Comparison of ENCODE assay signal across 19 cellular contexts in the genomic region with DNA sequence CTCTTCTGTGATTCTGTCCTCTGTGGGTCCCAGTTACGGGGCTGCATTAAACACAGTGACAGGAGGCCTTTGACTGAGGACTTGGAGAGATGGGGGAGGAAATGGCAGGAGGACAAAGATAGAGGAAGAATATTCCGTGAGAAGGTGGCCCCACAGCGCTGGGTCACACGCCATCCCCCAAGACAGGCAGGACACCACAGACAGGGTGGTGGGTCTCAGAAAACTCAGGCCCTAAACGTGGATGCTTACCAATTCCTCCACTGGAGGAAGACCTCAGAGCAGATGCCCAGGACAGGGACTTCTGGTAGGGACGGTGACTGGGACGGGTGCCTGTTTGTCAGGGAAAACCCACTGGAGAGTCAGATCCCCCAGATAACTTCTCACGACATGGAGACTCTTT. TPM values are rescaled to one million over a fixed set of nuclear protein-coding genes. Genes with fewer than 3 reads are reported as not detected.
DNase-seq lines count a peak whose midpoint lies in the region; ATAC-seq, FAIRE-seq and TF ChIP-seq lines count a peak whose summit lies in the region.
"Had no signal": no experiment of that assay in that cellular context is flagged by ENCODE, and none has a peak within 500 bp of the region (broad histone marks: within the 10 kb centered on the region; RNA-seq: fewer than 3 reads in every experiment).

No MANE protein-coding gene starts in this region.

- no peaks in the 10 kb centered on the region for H3K27me3 Mint-ChIP-seq in memory B cell
- H3K27me3 Mint-ChIP-seq in stimulated activated naive B cell treated with anti-CD40 and anti-IgM and Interleukin-4, amounts not matched to agents 10 μg/mL and 1 μg/mL and 100 μg/mL, for 72 hours: no peaks in the 10 kb centered on the region

- DNase-seq in left ventricle myocardium superior: peak; percentile 9
- DNase-seq in Right ventricle myocardium inferior (ENCODE audit: missing footprints): no peak
- DNase-seq in OCI-LY7 (ENCODE audit: low spot score): no peak
- no peak for DNase-seq in memory B cell (ENCODE audit: low spot score in 2 of 2)
- DNase-seq in stimulated activated naive B cell treated with anti-CD40 and anti-IgM and Interleukin-4, amounts not matched to agents 10 μg/mL and 1 μg/mL and 100 μg/mL, for 72 hours: no peak
- DNase-seq in caudate nucleus (lab: John Stamatoyannopoulos, UW): no peak
- no peak for DNase-seq in NCI-H446 treated with DMSO at 0.1 percent for 48 hours (lab: John Stamatoyannopoulos, UW)
- DNase-seq in urothelium cell line (ENCODE audit: low spot score): no peak
- DNase-seq: 8988T; AML-193; CD4-positive, alpha-beta memory T cell; DND-41; GF-D8; GM23248 had no signal

- FAIRE-seq in urothelium cell line (lab: Jason Lieb, UNC): no peak
- FAIRE-seq: H54 had no signal

- H3K27ac ChIP-seq in OCI-LY7 (ENCODE audit: low read depth, low read length, poor library complexity, severe bottlenecking) (no peak overlapping the region), caudate nucleus (ENCODE audit: low read depth, low read length) (no peak overlapping the region)
- H3K27ac ChIP-seq: C4-2B, GM23248 had no signal

- no peaks in the 10 kb centered on the region for H3K9me2 ChIP-seq in OCI-LY7 (ENCODE audit: insufficient read depth, low read length)

- intact Hi-C loops in left ventricle myocardium superior (cut with micrococcal nuclease): no loop called here
- intact Hi-C loops in Right ventricle myocardium inferior (cut with DNase I): no loop called here
- intact Hi-C loops in OCI-LY7 (cut with micrococcal nuclease; ENCODE audit: unreplicated experiment): no loop called here

- H3K27ac Mint-ChIP-seq in memory B cell: peak overlapping the region; percentile 40
- H3K27ac Mint-ChIP-seq in stimulated activated naive B cell treated with anti-CD40 and anti-IgM and Interleukin-4, amounts not matched to agents 10 μg/mL and 1 μg/mL and 100 μg/mL, for 72 hours: peak overlapping the region; percentile 82
- H3K27ac Mint-ChIP-seq: CD4-positive, alpha-beta memory T cell had no signal

- no peaks in the 10 kb centered on the region for H3K9me3 ChIP-seq in OCI-LY7 (ENCODE audit: low read length)

- no peaks in the 10 kb centered on the region for H3K9me3 Mint-ChIP-seq in memory B cell
- H3K9me3 Mint-ChIP-seq in stimulated activated naive B cell treated with anti-CD40 and anti-IgM and Interleukin-4, amounts not matched to agents 10 μg/mL and 1 μg/mL and 100 μg/mL, for 72 hours: no peaks in the 10 kb centered on the region
- H3K9me3 Mint-ChIP-seq: CD4-positive, alpha-beta memory T cell; IgD-negative memory B cell had no signal

- no peaks in the 10 kb centered on the region for H4K20me1 ChIP-seq in OCI-LY7 (ENCODE audit: insufficient read depth, low read length)

- H3K36me3 Mint-ChIP-seq in memory B cell: no peaks in the 10 kb centered on the region
- H3K36me3 Mint-ChIP-seq in stimulated activated naive B cell treated with anti-CD40 and anti-IgM and Interleukin-4, amounts not matched to agents 10 μg/mL and 1 μg/mL and 100 μg/mL, for 72 hours: peaks cover 4 to 9% of the 10 kb centered on the region in 2 donors
- H3K36me3 Mint-ChIP-seq: CD4-positive, alpha-beta memory T cell had no signal

- H3K36me3 ChIP-seq in OCI-LY7 (ENCODE audit: insufficient read depth, low read length): no peaks in the 10 kb centered on the region

- H3K4me3 ChIP-seq in OCI-LY7 (ENCODE audit: low read depth, low read length, poor library complexity, severe bottlenecking): no peak overlapping the region
- H3K4me3 ChIP-seq: GM23248 had no signal

- peaks cover 46% of the 10 kb centered on the region for H3K4me1 Mint-ChIP-seq in memory B cell
- peaks cover 75 to 95% of the 10 kb centered on the region in 2 donors for H3K4me1 Mint-ChIP-seq in stimulated activated naive B cell treated with anti-CD40 and anti-IgM and Interleukin-4, amounts not matched to agents 10 μg/mL and 1 μg/mL and 100 μg/mL, for 72 hours

- no peak for ATAC-seq in left ventricle myocardium superior
- no peak for ATAC-seq in Right ventricle myocardium inferior
- ATAC-seq in memory B cell (ENCODE audit: low read depth): no peak
- ATAC-seq in stimulated activated naive B cell treated with anti-CD40 and anti-IgM and Interleukin-4, amounts not matched to agents 10 μg/mL and 1 μg/mL and 100 μg/mL, for 72 hours (replicated peaks): no peak
- ATAC-seq: HCT116 had no signal

- no peaks in the 10 kb centered on the region for H3K79me2 ChIP-seq in OCI-LY7 (ENCODE audit: insufficient read depth, low read depth, low read length)

- H3K4me3 Mint-ChIP-seq in memory B cell: no peak overlapping the region
- no peak overlapping the region for H3K4me3 Mint-ChIP-seq in stimulated activated naive B cell treated with anti-CD40 and anti-IgM and Interleukin-4, amounts not matched to agents 10 μg/mL and 1 μg/mL and 100 μg/mL, for 72 hours
- H3K4me3 Mint-ChIP-seq: CD4-positive, alpha-beta memory T cell had no signal

- peak overlapping the region; percentile 13; the same call in 1 of the 2 replicates for H3K4me2 ChIP-seq in OCI-LY7 (ENCODE audit: low read length)

- H3K4me1 ChIP-seq in OCI-LY7 (ENCODE audit: insufficient read depth, low read length, poor library complexity, severe bottlenecking): peaks cover 32% of the 10 kb centered on the region

- CTCF ChIA-PET in OCI-LY7 (lab: Charles Lee; ENCODE audit: unreplicated experiment): no interaction called here

- TF ChIP-seq CTCF in OCI-LY7 (conservative IDR thresholded peaks at IDR 0.05; ENCODE audit: low read length): no peak

- BruUV-seq in OCI-LY7 (replicated peaks; lab: Mats Ljungman, UMichigan): no TSS peak

- no peak overlapping the region for H2AFZ ChIP-seq in OCI-LY7 (ENCODE audit: low read length)
- H2AFZ ChIP-seq: GM23248 had no signal

- POLR2A ChIA-PET in OCI-LY7 (lab: Charles Lee): no interaction called here

RNA-seq across cellular contexts. Expression of gene IGLL5, which starts 34.0 kb away (rescaled TPM):
- total RNA-seq in left ventricle myocardium superior (0.92 TPM), Right ventricle myocardium inferior (not detected), OCI-LY7 (2022) (364 and 387 TPM in 2 replicates)
- 219 TPM in 2 replicates for total RNA-seq in OCI-LY7 (2014; rRNA removed; shearing (Covaris generic))
- total RNA-seq: CD4-positive, alpha-beta memory T cell; GM23248; HT1080 had no signal

Comparison
In these comparisons a context has a peak if more than half of its experiments do, and no peak if none do; other contexts are left out.
1. RNA of gene IGLL5, which starts 34.0 kb away (total RNA-seq): 219 to 387 TPM in OCI-LY7; 0.92 TPM in left ventricle myocardium superior (single experiment) and not detected in Right ventricle myocardium inferior (single experiment); every median in the first group is over 100 times any median in the second.